Comparison of ENCODE assay signal across 1 cellular context in the genomic region with DNA sequence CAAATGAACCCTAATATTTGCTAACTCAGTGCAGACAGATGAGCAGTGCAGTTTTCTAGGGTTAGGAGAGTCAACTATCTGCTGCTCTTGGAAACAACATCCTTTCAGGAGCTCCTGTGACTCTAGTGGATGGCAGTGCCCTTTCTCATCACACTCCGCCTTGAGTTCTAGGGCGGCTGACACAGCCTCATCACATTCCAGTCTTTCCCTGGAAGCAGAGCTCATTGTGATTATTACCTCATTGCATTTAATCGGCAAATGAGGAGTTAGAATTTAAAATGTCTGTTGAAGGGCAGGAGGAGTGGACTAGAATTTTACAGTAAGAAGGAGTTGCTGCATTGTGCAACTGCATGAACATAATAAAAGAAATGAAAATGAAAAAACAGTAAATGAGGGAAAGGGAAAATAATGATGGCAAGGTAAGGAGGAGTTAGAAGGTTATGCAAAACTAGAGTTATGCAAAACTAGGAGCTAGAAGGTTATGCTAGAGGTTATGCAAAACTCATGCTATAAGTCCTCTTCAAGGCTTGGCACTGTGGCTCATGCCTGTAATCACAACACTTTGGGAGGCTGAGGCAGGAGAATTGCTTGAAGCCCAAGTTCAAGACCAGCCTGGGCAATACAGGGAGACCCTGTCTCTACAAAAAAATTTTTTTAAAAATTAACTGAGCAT.
A peak's percentile ranks its signal among the peaks of the same experiment; 100 is the strongest.
TF ChIP-seq lines count a peak whose summit lies in the region.

No MANE protein-coding gene starts in this region.

TF ChIP-seq in K562, 482 proteins besides CTCF, POLR2A, EP300 and RAD21:
- TF ChIP-seq, protein P1, sequence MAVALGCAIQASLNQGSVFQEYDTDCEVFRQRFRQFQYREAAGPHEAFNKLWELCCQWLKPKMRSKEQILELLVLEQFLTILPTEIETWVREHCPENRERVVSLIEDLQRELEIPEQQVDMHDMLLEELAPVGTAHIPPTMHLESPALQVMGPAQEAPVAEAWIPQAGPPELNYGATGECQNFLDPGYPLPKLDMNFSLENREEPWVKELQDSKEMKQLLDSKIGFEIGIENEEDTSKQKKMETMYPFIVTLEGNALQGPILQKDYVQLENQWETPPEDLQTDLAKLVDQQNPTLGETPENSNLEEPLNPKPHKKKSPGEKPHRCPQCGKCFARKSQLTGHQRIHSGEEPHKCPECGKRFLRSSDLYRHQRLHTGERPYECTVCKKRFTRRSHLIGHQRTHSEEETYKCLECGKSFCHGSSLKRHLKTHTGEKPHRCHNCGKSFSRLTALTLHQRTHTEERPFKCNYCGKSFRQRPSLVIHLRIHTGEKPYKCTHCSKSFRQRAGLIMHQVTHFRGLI (CRISPR knock-in tag; IDR thresholded peaks at IDR 0.05), result no peak
- TF ChIP-seq CEBPB (tag; IDR thresholded peaks at IDR 0.05), result 0 out of 2 replicates have a peak, but pooled peaks have one; percentile 10
